19 cellular contexts compared by ENCODE assay signal in the genomic region with DNA sequence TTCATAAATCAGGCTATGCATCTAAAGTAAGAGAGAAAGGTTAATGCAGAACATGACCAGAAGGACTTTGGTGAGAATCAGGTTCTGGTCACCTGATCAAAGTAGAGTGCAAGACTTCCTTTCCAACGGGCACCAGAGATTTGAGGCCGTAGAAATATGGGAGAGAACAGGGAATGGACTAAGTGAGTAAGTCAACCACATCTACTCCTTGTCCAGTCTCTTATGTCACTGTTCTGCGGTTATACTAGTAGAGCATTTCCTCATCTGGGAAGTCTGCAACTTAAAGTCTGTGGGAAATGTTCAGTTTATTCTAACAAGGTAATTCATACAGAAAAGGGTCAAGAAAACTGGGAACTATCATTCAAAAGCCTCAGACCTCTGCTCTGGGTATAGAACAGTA.
"Had no signal": no experiment of that assay in that cellular context is flagged by ENCODE, and none has a peak within 500 bp of the region (broad histone marks: within the 10 kb centered on the region; RNA-seq: fewer than 3 reads in every experiment).

No MANE protein-coding gene starts in this region.

- H3K9me3 ChIP-seq: esophagus squamous epithelium, suprapubic skin, tibial artery, upper lobe of left lung, vagina had no signal

- H3K4me1 ChIP-seq: esophagus squamous epithelium, foreskin keratinocyte, suprapubic skin, tibial artery, vagina had no signal

- H3K36me3 ChIP-seq: esophagus squamous epithelium, suprapubic skin, tibial artery, upper lobe of left lung, vagina had no signal

- DNase-seq: effector memory CD8-positive, alpha-beta T cell; esophagus squamous epithelium; foreskin keratinocyte; immature natural killer cell; left ventricle myocardium superior; mammary epithelial cell; naive thymus-derived CD4-positive, alpha-beta T cell; nephron progenitor cell; posterior cingulate gyrus; stimulated activated CD4-positive, alpha-beta T cell treated with anti-CD3 and anti-CD28 coated beads, Interleukin-2, amount 100 ng/mL, for 48 hours; stimulated activated CD8-positive, alpha-beta memory T cell treated with anti-CD3 and anti-CD28 coated beads, Interleukin-4, amount 100 ng/mL, for 48 hours; stimulated activated naive CD8-positive, alpha-beta T cell treated with anti-CD3 and anti-CD28 coated beads, Interleukin-15, Interleukin-2, amounts not matched to agents 100 U/mL and 50 U/mL, for 24 hours; tibial artery; upper lobe of left lung had no signal

- H3K27ac ChIP-seq: epithelial cell of prostate, esophagus squamous epithelium, foreskin keratinocyte, suprapubic skin, tibial artery, upper lobe of left lung, vagina had no signal

- H3K27me3 ChIP-seq: esophagus squamous epithelium, foreskin keratinocyte, suprapubic skin, tibial artery, upper lobe of left lung, vagina had no signal

- H3K4me3 ChIP-seq: esophagus squamous epithelium, smooth muscle cell, suprapubic skin, tibial artery, upper lobe of left lung, vagina had no signal

- ATAC-seq: effector memory CD8-positive, alpha-beta T cell; foreskin keratinocyte; left ventricle myocardium superior; naive thymus-derived CD4-positive, alpha-beta T cell; stimulated activated effector memory CD8-positive, alpha-beta T cell treated with anti-CD3 and anti-CD28 coated beads, Interleukin-12 subunit alpha, Interleukin-12 subunit beta, amount 100 ng/mL, for 72 hours; stimulated activated naive CD8-positive, alpha-beta T cell treated with anti-CD3 and anti-CD28 coated beads, Interleukin-15, Interleukin-2, amounts not matched to agents 100 U/mL and 50 U/mL, for 24 hours had no signal
